In genomic region chr2:219448099-219448775, GRCh38 we compare ENCODE assay signal across 13 cellular contexts. TPM values are rescaled to one million over a fixed set of nuclear protein-coding genes. Genes with fewer than 3 reads are reported as not detected.
DNase-seq lines count a peak whose midpoint lies in the region; ATAC-seq and TF ChIP-seq lines count a peak whose summit lies in the region.
"Had no signal": no experiment of that assay in that cellular context is flagged by ENCODE, and none has a peak within 500 bp of the region (broad histone marks: within the 10 kb centered on the region; RNA-seq: fewer than 3 reads in every experiment).

No MANE protein-coding gene starts in this region.

- H2AFZ ChIP-seq in mesenchymal stem cell (ENCODE audit: low read depth, low read length) = peak overlapping the region; percentile 16

- H3K4me3 ChIP-seq in coronary artery = peak overlapping the region; percentile 83
- peak overlapping the region in 1 of 2 experiments; percentile 20 for H3K4me3 ChIP-seq in mesenchymal stem cell (ENCODE audit: insufficient read depth in 1 of 2, low read depth in 1 of 2, low read length in 2 of 2)
- peak overlapping the region; percentile 77 to 85 for H3K4me3 ChIP-seq in tibial artery
- H3K4me3 ChIP-seq: A549 had no signal

- H3K9me3 ChIP-seq in mesenchymal stem cell (ENCODE audit: control insufficient read depth, low read length) (no peaks in the 10 kb centered on the region), tibial artery (no peaks in the 10 kb centered on the region)
- H3K9me3 ChIP-seq: A549, Caco-2 had no signal

- H4K91ac ChIP-seq in mesenchymal stem cell (ENCODE audit: low read length) = peak overlapping the region; percentile 76

- H3K23ac ChIP-seq in mesenchymal stem cell (ENCODE audit: low read length in 2 of 2) = no peak overlapping the region

- ATAC-seq in activated T-cell treated with anti-CD3 and anti-CD28 coated beads, Interleukin-2, amount 50 U/mL, for 4 hours = peak; percentile 53 to 56
- no peak for ATAC-seq in GM19397 (IDR thresholded peaks at IDR 0.05; ENCODE audit: unreplicated experiment)
- ATAC-seq: A549 had no signal

- peak overlapping the region; percentile 83 for H4K8ac ChIP-seq in mesenchymal stem cell (ENCODE audit: low read length)

- H2BK15ac ChIP-seq in mesenchymal stem cell (ENCODE audit: low read depth, poor library complexity, severe bottlenecking) = peak overlapping the region; percentile 71

- 37% methylated on average over 75 of the region's 88 CpGs for WGBS in mesenchymal stem cell

- H3K27me3 ChIP-seq in mesenchymal stem cell (ENCODE audit: control insufficient read depth in 1 of 2, insufficient read depth in 1 of 2, low read length in 2 of 2) (no peaks in the 10 kb centered on the region), tibial artery (no peaks in the 10 kb centered on the region)

- H3K4me1 ChIP-seq in mesenchymal stem cell (ENCODE audit: control insufficient read depth, insufficient read depth, low read depth, low read length) = peaks cover 53% of the 10 kb centered on the region
- peaks cover 0 to 95% (median 90%) of the 10 kb centered on the region in 4 donors for H3K4me1 ChIP-seq in tibial artery
- H3K4me1 ChIP-seq: Caco-2 had no signal

- TF ChIP-seq CTCF in coronary artery (IDR thresholded peaks at IDR 0.05) (no peak), tibial artery (IDR thresholded peaks at IDR 0.05) (no peak)

- peak overlapping the region; percentile 64 to 67 for H3K18ac ChIP-seq in mesenchymal stem cell (ENCODE audit: low read depth in 1 of 2, low read length in 2 of 2)

- peaks cover 2% of the 10 kb centered on the region for H3K4me1 Mint-ChIP-seq in activated T-cell treated with anti-CD3 and anti-CD28 coated beads, Interleukin-2, amount 50 U/mL, for 4 hours (ENCODE audit: low read depth)

- no peaks in the 10 kb centered on the region for H3K36me3 Mint-ChIP-seq in activated T-cell treated with anti-CD3 and anti-CD28 coated beads, Interleukin-2, amount 50 U/mL, for 4 hours (ENCODE audit: insufficient read depth)
- H3K36me3 Mint-ChIP-seq: activated CD4-positive, alpha-beta memory T cell treated with anti-CD3 and anti-CD28 coated beads for 36 hours had no signal

- H3K79me1 ChIP-seq in mesenchymal stem cell (replicated peaks; ENCODE audit: low read length, poor library complexity, severe bottlenecking) = peaks cover 44% of the 10 kb centered on the region

- intact Hi-C loops in tibial artery (cut with DNase I; ENCODE audit: low total_unique reads) = no loop called here

- H3K9me3 Mint-ChIP-seq in activated T-cell treated with anti-CD3 and anti-CD28 coated beads, Interleukin-2, amount 50 U/mL, for 4 hours = no peaks in the 10 kb centered on the region
- H3K9me3 Mint-ChIP-seq: activated CD4-positive, alpha-beta memory T cell treated with anti-CD3 and anti-CD28 coated beads for 36 hours had no signal

- peak overlapping the region; percentile 65 for H2BK120ac ChIP-seq in mesenchymal stem cell (ENCODE audit: low read depth, low read length)

- H3K4me3 Mint-ChIP-seq in activated T-cell treated with anti-CD3 and anti-CD28 coated beads, Interleukin-2, amount 50 U/mL, for 4 hours = no peak overlapping the region
- H3K4me3 Mint-ChIP-seq: activated CD4-positive, alpha-beta memory T cell treated with anti-CD3 and anti-CD28 coated beads for 36 hours had no signal

- no peak overlapping the region for H2AK5ac ChIP-seq in mesenchymal stem cell (ENCODE audit: low read length, severe bottlenecking)

- no peak overlapping the region for H2BK5ac ChIP-seq in mesenchymal stem cell (ENCODE audit: low read depth, low read length, poor library complexity, severe bottlenecking)

- no peak overlapping the region for H3K9ac ChIP-seq in mesenchymal stem cell (ENCODE audit: low read length)

- peaks cover 62 to 70% of the 10 kb centered on the region in 2 experiments for H3K36me3 ChIP-seq in mesenchymal stem cell (ENCODE audit: control insufficient read depth in 1 of 2, insufficient read depth in 2 of 2, low read depth in 1 of 2, low read length in 2 of 2)
- H3K36me3 ChIP-seq in tibial artery = peaks cover 10 to 40% (median 35%) of the 10 kb centered on the region in 3 donors

- peak overlapping the region in 1 of 2 experiments; percentile 23 for H3K14ac ChIP-seq in mesenchymal stem cell (ENCODE audit: low read length in 2 of 2)

- no peak for DNase-seq in activated T-cell treated with anti-CD3 and anti-CD28 coated beads, Interleukin-2, amount 50 U/mL, for 4 hours
- DNase-seq in activated T-cell treated with anti-CD3 and anti-CD28 coated beads, Interleukin-2, amount 50 U/mL, for 1 hour = no peak
- DNase-seq in coronary artery (ENCODE audit: low spot score) (no peak), mesenchymal stem cell (no peak), tibial artery (peak in 1 of 2 donors; percentile 60), AML-193 (lab: John Stamatoyannopoulos, UW) (no peak)
- no peak for DNase-seq in activated naive CD4-positive, alpha-beta T cell treated with anti-CD3 and anti-CD28 coated beads, Interleukin-2, amount 50 U/mL, for 16 hours
- DNase-seq: activated CD4-positive, alpha-beta memory T cell treated with anti-CD3 and anti-CD28 coated beads for 36 hours; Caco-2; GDM1; stimulated activated CD4-positive, alpha-beta T cell treated with anti-CD3 and anti-CD28 coated beads, Interleukin-2, amount 100 ng/mL, for 48 hours had no signal

- H3K27me3 Mint-ChIP-seq in activated T-cell treated with anti-CD3 and anti-CD28 coated beads, Interleukin-2, amount 50 U/mL, for 4 hours (ENCODE audit: low read depth) = peaks cover 30% of the 10 kb centered on the region

- H3K4ac ChIP-seq in mesenchymal stem cell (ENCODE audit: low read depth in 1 of 2, low read length in 2 of 2) = peak overlapping the region; percentile 56 to 86

- no peak overlapping the region for H3K4me2 ChIP-seq in mesenchymal stem cell (ENCODE audit: low read length, poor library complexity, severe bottlenecking)
- H3K4me2 ChIP-seq: A549 had no signal

- H3K27ac ChIP-seq in coronary artery (peak overlapping the region; percentile 98 to 99), mesenchymal stem cell (ENCODE audit: low read length, poor library complexity, severe bottlenecking) (no peak overlapping the region), tibial artery (peak overlapping the region; percentile 96 to 97)
- H3K27ac ChIP-seq: A549 had no signal

- peak overlapping the region; percentile 18 to 24 for H2BK12ac ChIP-seq in mesenchymal stem cell (ENCODE audit: low read length in 2 of 2)

RNA-seq across cellular contexts. Expression of gene SPEG, which starts 13.6 kb away (rescaled TPM):
- total RNA-seq in activated T-cell treated with anti-CD3 and anti-CD28 coated beads, Interleukin-2, amount 50 U/mL, for 4 hours = 1 to 10 TPM in 1 of 3 donors, under 1 TPM in 2; 0.74 to 2.1 (median 0.79) TPM
- 19.3 TPM for polyA plus RNA-seq in mesenchymal stem cell (2013, experiment 1 of 2)
- 19.1 TPM for polyA plus RNA-seq in mesenchymal stem cell (2013, experiment 2 of 2)

RNA-seq across cellular contexts. Expression of gene DES, which starts 30.1 kb away (rescaled TPM):
- total RNA-seq in activated T-cell treated with anti-CD3 and anti-CD28 coated beads, Interleukin-2, amount 50 U/mL, for 4 hours = under 1 TPM; 0.49 to 0.61 (median 0.58) TPM
- polyA plus RNA-seq in mesenchymal stem cell (2013, experiment 1 of 2) = 1.2 TPM
- 1.8 TPM for polyA plus RNA-seq in mesenchymal stem cell (2013, experiment 2 of 2)
- total RNA-seq: activated CD4-positive, alpha-beta memory T cell treated with anti-CD3 and anti-CD28 coated beads for 36 hours; Caco-2 had no signal

RNA-seq across cellular contexts. Expression of gene GMPPA, which starts 50.5 kb away (rescaled TPM):
- total RNA-seq in activated T-cell treated with anti-CD3 and anti-CD28 coated beads, Interleukin-2, amount 50 U/mL, for 4 hours = 10 to 100 TPM; 36.8 to 47.9 (median 46.7) TPM
- 41.8 TPM for polyA plus RNA-seq in mesenchymal stem cell (2013, experiment 1 of 2)
- 41.6 TPM for polyA plus RNA-seq in mesenchymal stem cell (2013, experiment 2 of 2)
